ENCODE assay signal across 8 cellular contexts in the genomic region with DNA sequence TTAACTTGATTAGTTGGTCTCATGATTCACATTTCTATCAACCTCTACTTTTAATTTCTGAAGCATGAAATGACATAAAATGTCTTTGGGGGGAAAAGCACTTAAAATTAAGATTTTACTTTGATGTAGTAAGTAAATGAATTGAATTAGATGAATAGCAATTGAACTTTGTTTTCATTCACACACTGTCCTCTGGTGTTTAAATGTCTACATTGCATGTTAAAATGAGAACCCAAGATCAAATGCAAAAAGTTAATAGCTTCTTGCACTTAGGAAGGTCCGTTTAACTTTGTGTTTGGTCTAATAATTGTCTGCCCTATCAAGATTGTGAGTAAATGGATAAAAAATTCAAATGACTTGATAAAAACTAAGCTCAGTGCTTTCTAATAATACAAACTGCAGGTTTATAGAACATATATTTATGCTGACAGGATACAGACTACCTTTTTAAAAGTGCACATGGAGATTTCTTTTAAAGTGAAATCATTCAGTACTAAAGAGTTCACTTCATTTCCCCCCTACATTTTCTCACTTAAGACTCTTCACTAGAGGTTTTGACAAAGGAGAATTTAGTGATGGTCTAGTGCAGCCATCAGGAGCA.
A peak's percentile ranks its signal among the peaks of the same experiment; 100 is the strongest.
DNase-seq lines count a peak whose midpoint lies in the region; ATAC-seq and TF ChIP-seq lines count a peak whose summit lies in the region.

No MANE protein-coding gene starts in this region.

- no peak overlapping the region for H3K4me3 ChIP-seq in NB4 (ENCODE audit: low read depth, low read length)

- no peaks in the 10 kb centered on the region for H3K27me3 Mint-ChIP-seq in nephron (ENCODE audit: low read depth)

- no peaks in the 10 kb centered on the region for H3K36me3 Mint-ChIP-seq in nephron (ENCODE audit: low read depth)

- peak; percentile 41 for TF ChIP-seq CTCF in NB4 (IDR thresholded peaks at IDR 0.05; ENCODE audit: low read depth, low read length)
- peak; percentile 62 to 80 (median 64) for TF ChIP-seq CTCF in nephron (IDR thresholded peaks at IDR 0.05; ENCODE audit: unreplicated experiment in 3 of 3)

- H3K4me1 Mint-ChIP-seq in nephron: no peaks in the 10 kb centered on the region

- DNase-seq in NCI-H1436 (lab: John Stamatoyannopoulos, UW): peak; percentile 9
- no peak for DNase-seq in NCI-H1436 treated with DMSO at 0.1 percent for 48 hours (lab: John Stamatoyannopoulos, UW)
- DNase-seq in NB4 (ENCODE audit: low read depth): peak; percentile 42
- DNase-seq in cerebellum (ENCODE audit: low spot score): peak; percentile 9

- H3K9me3 Mint-ChIP-seq in nephron: no peaks in the 10 kb centered on the region

- ATAC-seq in HG02970 (IDR thresholded peaks at IDR 0.05; ENCODE audit: low FRiP score, unreplicated experiment): no peak
- no peak for ATAC-seq in HG03342 (IDR thresholded peaks at IDR 0.05; ENCODE audit: unreplicated experiment)
- ATAC-seq in HG03108 (IDR thresholded peaks at IDR 0.05; ENCODE audit: unreplicated experiment): no peak

- no peak for TF ChIP-seq POLR2A in NB4 (IDR thresholded peaks at IDR 0.05; ENCODE audit: extremely low read depth, insufficient read length)

- no peak overlapping the region for H3K4me3 Mint-ChIP-seq in nephron

- no peak overlapping the region for H3K27ac Mint-ChIP-seq in nephron
